ENCODE assay signal across 1 cellular context in genomic region chr14:57865450-57866198, GRCh38.
TF ChIP-seq lines count a peak whose summit lies in the region.

Gene SLC35F4, minus strand, starts transcription at chr14:57866092.

TF ChIP-seq in HepG2, 621 proteins besides CTCF, POLR2A, EP300 and RAD21:
- TF ChIP-seq ETS1 (CRISPR knock-in tag; IDR thresholded peaks at IDR 0.05) (no peak), ZNF335 (CRISPR knock-in tag; IDR thresholded peaks at IDR 0.05) (no peak), SCMH1 (CRISPR knock-in tag; IDR thresholded peaks at IDR 0.05; ENCODE audit: borderline replicate concordance) (no peak), KAT2B (IDR thresholded peaks at IDR 0.05; ENCODE audit: borderline replicate concordance, low read depth, low read length) (no peak), IKZF4 (CRISPR knock-in tag; IDR thresholded peaks at IDR 0.05; ENCODE audit: borderline replicate concordance, low read depth, not compliant biosample characterization) (no peak), RNF2 (conservative IDR thresholded peaks at IDR 0.05; ENCODE audit: low read depth) (no peak), REST (IDR thresholded peaks at IDR 0.05; ENCODE audit: borderline replicate concordance in 1 of 2, low read depth in 1 of 2, low read length in 2 of 2) (peak; percentile 39 to 86), DMAP1 (CRISPR knock-in tag; IDR thresholded peaks at IDR 0.05) (no peak), MZF1 (CRISPR knock-in tag; IDR thresholded peaks at IDR 0.05; ENCODE audit: borderline replicate concordance) (no peak), MTA3 (CRISPR knock-in tag; IDR thresholded peaks at IDR 0.05) (no peak), HOXD1 (CRISPR knock-in tag; IDR thresholded peaks at IDR 0.05) (no peak), NR2C2 (CRISPR knock-in tag; IDR thresholded peaks at IDR 0.05; ENCODE audit: borderline replicate concordance) (no peak), ZNF468 (CRISPR knock-in tag; IDR thresholded peaks at IDR 0.05) (no peak), MIER2 (CRISPR knock-in tag; IDR thresholded peaks at IDR 0.05) (0 out of 2 replicates have a peak, but pooled peaks have one; percentile 38), AGO2 (optimal IDR thresholded peaks at IDR 0.05; ENCODE audit: low read depth, low read length) (no peak)
- TF ChIP-seq, protein P1, sequence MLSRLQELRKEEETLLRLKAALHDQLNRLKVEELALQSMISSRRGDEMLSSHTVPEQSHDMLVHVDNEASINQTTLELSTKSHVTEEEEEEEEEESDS (CRISPR knock-in tag; IDR thresholded peaks at IDR 0.05; ENCODE audit: borderline replicate concordance), result no peak
- TF ChIP-seq, protein P2, sequence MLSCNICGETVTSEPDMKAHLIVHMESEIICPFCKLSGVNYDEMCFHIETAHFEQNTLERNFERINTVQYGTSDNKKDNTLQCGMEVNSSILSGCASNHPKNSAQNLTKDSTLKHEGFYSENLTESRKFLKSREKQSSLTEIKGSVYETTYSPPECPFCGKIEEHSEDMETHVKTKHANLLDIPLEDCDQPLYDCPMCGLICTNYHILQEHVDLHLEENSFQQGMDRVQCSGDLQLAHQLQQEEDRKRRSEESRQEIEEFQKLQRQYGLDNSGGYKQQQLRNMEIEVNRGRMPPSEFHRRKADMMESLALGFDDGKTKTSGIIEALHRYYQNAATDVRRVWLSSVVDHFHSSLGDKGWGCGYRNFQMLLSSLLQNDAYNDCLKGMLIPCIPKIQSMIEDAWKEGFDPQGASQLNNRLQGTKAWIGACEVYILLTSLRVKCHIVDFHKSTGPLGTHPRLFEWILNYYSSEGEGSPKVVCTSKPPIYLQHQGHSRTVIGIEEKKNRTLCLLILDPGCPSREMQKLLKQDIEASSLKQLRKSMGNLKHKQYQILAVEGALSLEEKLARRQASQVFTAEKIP (CRISPR knock-in tag; IDR thresholded peaks at IDR 0.05; ENCODE audit: borderline replicate concordance), result no peak
